ENCODE assay signal across 15 cellular contexts in the genomic region with DNA sequence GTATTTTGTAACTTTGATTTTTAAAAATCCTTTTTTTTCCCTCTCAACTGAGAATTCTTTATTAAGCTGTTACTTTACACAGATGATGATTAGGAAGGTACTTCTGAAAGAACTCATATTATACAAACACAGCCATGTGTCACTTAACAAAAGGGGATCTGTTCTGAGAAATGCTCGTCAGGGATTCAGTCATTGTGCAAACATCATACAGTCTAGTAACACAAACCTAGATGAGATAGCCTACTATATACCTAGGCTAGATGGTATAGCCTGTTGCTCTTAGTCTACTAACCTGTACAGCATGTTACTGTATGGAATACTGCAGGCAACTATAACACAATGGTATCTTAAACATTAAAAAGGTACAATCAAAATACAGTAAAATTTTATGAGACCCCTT. TPM values are rescaled to one million over a fixed set of nuclear protein-coding genes. Genes with fewer than 3 reads are reported as not detected.
DNase-seq lines count a peak whose midpoint lies in the region; ATAC-seq, FAIRE-seq and TF ChIP-seq lines count a peak whose summit lies in the region.
"Had no signal": no experiment of that assay in that cellular context is flagged by ENCODE, and none has a peak within 500 bp of the region (broad histone marks: within the 10 kb centered on the region; RNA-seq: fewer than 3 reads in every experiment).

No MANE protein-coding gene starts in this region.

- H3K4me1 ChIP-seq in HepG2 (ENCODE audit: insufficient read depth, low read length) (peaks cover 15% of the 10 kb centered on the region), right lobe of liver (peaks cover 0 to under 1% (median 0%) of the 10 kb centered on the region in 4 donors), mucosa of descending colon (ENCODE audit: low read depth) (no peaks in the 10 kb centered on the region)
- H3K4me1 ChIP-seq: BLaER1, Caco-2 had no signal

- BruUV-seq in HepG2 (replicated peaks; lab: Mats Ljungman, UMichigan): no TSS peak

- H3K4me3 ChIP-seq in HepG2 (replicated peaks in 1 of 3; ENCODE audit: insufficient read depth in 1 of 3, low read depth in 2 of 3, low read length in 3 of 3) (no peak overlapping the region), right lobe of liver (no peak overlapping the region), mucosa of descending colon (no peak overlapping the region)
- H3K4me3 ChIP-seq: BLaER1, GM23338 had no signal

- 48% methylated on average over 1 of the region's 1 CpG for WGBS in HepG2 (ENCODE audit: low lambda C conversion rate)
- 58% methylated on average over 1 of the region's 1 CpG for WGBS in right lobe of liver (ENCODE audit: insufficient coverage, low coverage, low lambda C conversion rate, missing lambda C conversion rate)

- H2AFZ ChIP-seq in HepG2 (ENCODE audit: low read length): no peak overlapping the region
- H2AFZ ChIP-seq: GM23338 had no signal

- no peaks in the 10 kb centered on the region for H3K79me2 ChIP-seq in HepG2 (ENCODE audit: insufficient read depth, low read length)

- H3K36me3 ChIP-seq in HepG2 (replicated peaks in 1 of 2; ENCODE audit: control insufficient read depth in 1 of 2, insufficient read depth in 2 of 2, low read length in 2 of 2) (peaks cover 11 to 76% of the 10 kb centered on the region in 2 experiments), right lobe of liver (peaks cover 0 to 52% (median 16%) of the 10 kb centered on the region in 4 donors), mucosa of descending colon (ENCODE audit: low read depth) (no peaks in the 10 kb centered on the region)

- intact Hi-C loops in HepG2 (cut with micrococcal nuclease; ENCODE audit: unreplicated experiment) (loop anchor here (1.0 to 10.0 kb wide), 3 partner anchors 40 to 208 kb away; no protein-coding TSS in a partner anchor), right lobe of liver (cut with DNase I) (no loop called here), mucosa of descending colon (cut with DNase I, micrococcal nuclease) (no loop called here)

- ATAC-seq in HepG2 (peak; percentile 84), right lobe of liver (no peak), mucosa of descending colon (peak; percentile 20), HG03521 (IDR thresholded peaks at IDR 0.05; ENCODE audit: unreplicated experiment) (no peak)
- ATAC-seq: CD8-positive, alpha-beta T cell had no signal

- no peaks in the 10 kb centered on the region for H3K9me3 ChIP-seq in HepG2 (ENCODE audit: low read length)
- H3K9me3 ChIP-seq in right lobe of liver: no peaks in the 10 kb centered on the region
- H3K9me3 ChIP-seq in mucosa of descending colon: no peaks in the 10 kb centered on the region
- H3K9me3 ChIP-seq: BLaER1, Caco-2 had no signal

- TF ChIP-seq CTCF in HepG2 (CRISPR knock-in tag; IDR thresholded peaks at IDR 0.05) (no peak), right lobe of liver (IDR thresholded peaks at IDR 0.05) (no peak), mucosa of descending colon (IDR thresholded peaks at IDR 0.05) (no peak)

- FAIRE-seq in HepG2 (lab: Jason Lieb, UNC): peak; percentile 57
- FAIRE-seq: GM18507 had no signal

- H3K9ac ChIP-seq in HepG2 (ENCODE audit: insufficient read depth, low read depth, low read length): no peak overlapping the region
- H3K9ac ChIP-seq: BLaER1 had no signal

- DNase-seq in HepG2 (ENCODE audit: low spot score) (peak; percentile 86), right lobe of liver (no peak), SK-MEL-5 (ENCODE audit: low read depth, low spot score) (peak; percentile 13), mucosa of descending colon (no peak)
- DNase-seq in NK-92 treated with Interleukin-12 subunit alpha and Interleukin-12 subunit beta, amount 100 ng/mL, for 24 hours (lab: John Stamatoyannopoulos, UW): no peak
- DNase-seq: CD8-positive, alpha-beta T cell; DMS79 treated with DMSO at 0.1 percent for 48 hours; H9 had no signal

- peaks cover 17% of the 10 kb centered on the region; the same call in 1 of the 2 replicates for H4K20me1 ChIP-seq in HepG2 (ENCODE audit: insufficient read depth, low read length)

- POLR2A ChIA-PET in HepG2 (lab: Yijun Ruan, JAX): no interaction called here

- in situ Hi-C loops in HepG2 (cut with HindIII; ENCODE audit: extremely low pct_ligation_motif_present, low pct_unique_long_range_greater_than_20kb): no loop called here
- in situ Hi-C loops in SK-MEL-5 (cut with HindIII; ENCODE audit: low pct_unique_long_range_greater_than_20kb, low sequenced_read_pairs): no loop called here

- H3K27me3 ChIP-seq in HepG2 (ENCODE audit: control insufficient read depth in 1 of 2, insufficient read depth in 2 of 2, low read length in 2 of 2) (no peaks in the 10 kb centered on the region), right lobe of liver (no peaks in the 10 kb centered on the region)
- H3K27me3 ChIP-seq: BLaER1 had no signal

- no peak for TF ChIP-seq RAD21 in HepG2 (CRISPR knock-in tag; IDR thresholded peaks at IDR 0.05)

- no peak overlapping the region for H3K4me2 ChIP-seq in HepG2 (ENCODE audit: low read depth, low read length)
- H3K4me2 ChIP-seq: BLaER1, GM23338 had no signal

- CTCF ChIA-PET in HepG2 (lab: Yijun Ruan, JAX; ENCODE audit: low intra/inter-chr PET ratio, low total read pairs): interaction anchor here (1.4 kb wide), 1 partner anchor 64 kb away, joined by 9 read pairs; no protein-coding TSS in a partner anchor

- peak overlapping the region; percentile 48 for H3K27ac ChIP-seq in HepG2 (ENCODE audit: extremely low read length, insufficient read depth, low read length)
- no peak overlapping the region for H3K27ac ChIP-seq in right lobe of liver
- H3K27ac ChIP-seq: 22Rv1, BLaER1, C4-2B had no signal

- TF ChIP-seq POLR2A in HepG2 (IDR thresholded peaks at IDR 0.05; ENCODE audit: insufficient read depth in 1 of 2, low read depth in 2 of 2, low read length in 2 of 2): no peak
- no peak for TF ChIP-seq POLR2A in right lobe of liver (IDR thresholded peaks at IDR 0.05)

- no peak for TF ChIP-seq EP300 in HepG2 (IDR thresholded peaks at IDR 0.05; ENCODE audit: low read depth in 2 of 2, low read length in 2 of 2)
- no peak for TF ChIP-seq EP300 in HepG2 (CRISPR knock-in tag; IDR thresholded peaks at IDR 0.05; ENCODE audit: borderline replicate concordance)

TF ChIP-seq in HepG2, 621 proteins besides CTCF, POLR2A, EP300 and RAD21 (continues in another document):
- TF ChIP-seq SOX5 (CRISPR knock-in tag; IDR thresholded peaks at IDR 0.05; ENCODE audit: borderline replicate concordance): peak; percentile 35; the same call in 1 of the 2 replicates
- TF ChIP-seq CEBPG (CRISPR knock-in tag; IDR thresholded peaks at IDR 0.05): peak; percentile 60
- TF ChIP-seq SMC3 (IDR thresholded peaks at IDR 0.05; ENCODE audit: low read length): no peak
- no peak for TF ChIP-seq ZNF501 (CRISPR knock-in tag; IDR thresholded peaks at IDR 0.05)
- no peak for TF ChIP-seq FOXA1 (IDR thresholded peaks at IDR 0.05)
- peak; percentile 62 for TF ChIP-seq FOXA1 (CRISPR knock-in tag; IDR thresholded peaks at IDR 0.05)

RNA-seq across cellular contexts. Expression of gene AHCTF1, which starts 24.9 kb away (rescaled TPM):
- total RNA-seq in HepG2 (2016; rRNA removed; fragmentation: Illumina TruSeq; extraction: Trizol): 45.9 and 73.9 TPM in 2 replicates
- 6.0 and 6.6 TPM in 2 replicates for total RNA-seq in HepG2 (2016; cell fraction: cytosol; rRNA removed; fragmentation: Illumina TruSeq; extraction: Trizol; ENCODE audit: low read depth)
- total RNA-seq in HepG2 (2016; cell fraction: insoluble cytoplasmic fraction; rRNA removed; fragmentation: Illumina TruSeq; extraction: Trizol): 39.2 and 70.8 TPM in 2 replicates
- 12.2 and 12.4 TPM in 2 replicates for total RNA-seq in HepG2 (2016; cell fraction: membrane; rRNA removed; fragmentation: Illumina TruSeq; extraction: Trizol)
- 61.4 and 62.6 TPM in 2 replicates for total RNA-seq in HepG2 (2016; cell fraction: nucleus; rRNA removed; fragmentation: Illumina TruSeq; extraction: Trizol)
- polyA plus RNA-seq in HepG2 (2011; rRNA removed): 14.8 and 16.6 TPM in 2 replicates
- 5.6 and 9.1 TPM in 2 replicates for polyA plus RNA-seq in HepG2 (2011; cell fraction: cytosol; rRNA removed)
- 20.3 and 21.2 TPM in 2 replicates for polyA plus RNA-seq in HepG2 (2011; cell fraction: nucleus; rRNA removed)
- 21.1 and 24.2 TPM in 2 replicates for polyA plus RNA-seq in HepG2 (2012)
- polyA plus RNA-seq in HepG2 (2016; cell fraction: cytosol; fragmentation: Illumina TruSeq; extraction: Trizol; ENCODE audit: low read depth): 0.44 and 1.6 TPM in 2 replicates
- polyA plus RNA-seq in HepG2 (2016; cell fraction: insoluble cytoplasmic fraction; fragmentation: Illumina TruSeq; extraction: Trizol; ENCODE audit: low read depth): 45.8 and 51.8 TPM in 2 replicates
- 2.9 and 3.1 TPM in 2 replicates for polyA plus RNA-seq in HepG2 (2016; cell fraction: membrane; fragmentation: Illumina TruSeq; extraction: Trizol; ENCODE audit: low read depth)
- polyA plus RNA-seq in HepG2 (2016; cell fraction: nucleus; fragmentation: Illumina TruSeq; extraction: Trizol; ENCODE audit: insufficient read depth, low read depth): 80.7 and 89.7 TPM in 2 replicates
- 21.5 and 44.5 TPM in 2 replicates for polyA minus RNA-seq in HepG2 (2011; rRNA and poly(A)+ RNA removed; ENCODE audit: low replicate concordance)
- 33.4 and 40.7 TPM in 2 replicates for polyA minus RNA-seq in HepG2 (2011; cell fraction: cytosol; rRNA and poly(A)+ RNA removed)
- polyA minus RNA-seq in HepG2 (2011; cell fraction: nucleus; rRNA and poly(A)+ RNA removed): 95.8 and 98.5 TPM in 2 replicates
- total RNA-seq in right lobe of liver: 10 to 100 TPM; 10.3 to 23.4 (median 14.9) TPM
- 30.5 and 33.8 TPM in 2 replicates for total RNA-seq in SK-MEL-5 (2014; rRNA removed; shearing (Covaris generic))
- polyA plus RNA-seq in SK-MEL-5 (2015; cell fraction: cytosol; rRNA removed): 16.8 and 26.6 TPM in 2 replicates
- polyA plus RNA-seq in SK-MEL-5 (2015; cell fraction: nucleus; rRNA removed): 27.7 and 33.2 TPM in 2 replicates
- 10 to 100 TPM; 25.5 to 41.6 (median 27.6) TPM for total RNA-seq in mucosa of descending colon

Comparison
In these comparisons a context has a peak if more than half of its experiments do, and no peak if none do; other contexts are left out.
1. ATAC-seq: peak in HepG2 (single experiment) and mucosa of descending colon (single experiment); none in right lobe of liver (0 of 4) and HG03521 (single experiment).
2. DNase-seq: peak in HepG2 (single experiment) and SK-MEL-5 (single experiment); none in right lobe of liver (0 of 3), mucosa of descending colon (0 of 3) and NK-92 treated with Interleukin-12 subunit alpha and Interleukin-12 subunit beta, amount 100 ng/mL, for 24 hours (single experiment).